Comparison of ENCODE assay signal across 1 cellular context in genomic region chr9:128881884-128882676, GRCh38.
A peak's percentile ranks its signal among the peaks of the same experiment; 100 is the strongest.
TF ChIP-seq lines count a peak whose summit lies in the region.

KYAT1 (minus strand) TSS chr9:128881950; CDS start chr9:128845405, 36,545 bp downstream.
LRRC8A (plus strand) TSS chr9:128882133; CDS start chr9:128907165, 25,032 bp downstream.

TF ChIP-seq in HepG2, 621 proteins besides CTCF, POLR2A, EP300 and RAD21 (continued from another document and continues in another):
- TF ChIP-seq ETS1 (CRISPR knock-in tag; IDR thresholded peaks at IDR 0.05) (no peak), FOXM1 (CRISPR knock-in tag; IDR thresholded peaks at IDR 0.05) (no peak), HMGXB4 (CRISPR knock-in tag; IDR thresholded peaks at IDR 0.05; ENCODE audit: borderline replicate concordance in 1 of 2, low read depth in 1 of 2) (peak; percentile 29 to 35; a peak in 1 of 4 replicates), ZNF337 (CRISPR knock-in tag; IDR thresholded peaks at IDR 0.05; ENCODE audit: borderline replicate concordance, low read depth) (0 out of 2 replicates have a peak, but pooled peaks have one; percentile 18), ZNF142 (CRISPR knock-in tag; IDR thresholded peaks at IDR 0.05) (no peak), SMAD3 (CRISPR knock-in tag; IDR thresholded peaks at IDR 0.05) (peak; percentile 29; the same call in 1 of the 2 replicates), ZHX1 (CRISPR knock-in tag; IDR thresholded peaks at IDR 0.05; ENCODE audit: low read depth) (peak; percentile 73; the same call in 1 of the 2 replicates), CSRNP2 (CRISPR knock-in tag; conservative IDR thresholded peaks at IDR 0.05; ENCODE audit: low read depth) (no peak), TGIF2 (CRISPR knock-in tag; IDR thresholded peaks at IDR 0.05) (no peak), TFDP1 (CRISPR knock-in tag; IDR thresholded peaks at IDR 0.05; ENCODE audit: borderline replicate concordance) (peak; percentile 87), CENPBD1 (CRISPR knock-in tag; IDR thresholded peaks at IDR 0.05; ENCODE audit: borderline replicate concordance, low read depth) (0 out of 2 replicates have a peak, but pooled peaks have one; percentile 43), ZBTB7B (CRISPR knock-in tag; IDR thresholded peaks at IDR 0.05) (peak; percentile 35; the same call in 1 of the 2 replicates), MED13 (CRISPR knock-in tag; IDR thresholded peaks at IDR 0.05) (no peak), MAZ (IDR thresholded peaks at IDR 0.05; ENCODE audit: borderline replicate concordance, low read depth, low read length) (peak; percentile 19; the same call in 1 of the 2 replicates), MAZ (CRISPR knock-in tag; IDR thresholded peaks at IDR 0.05; ENCODE audit: low read depth) (peak; percentile 63; the same call in 1 of the 2 replicates), ARID2 (CRISPR knock-in tag; IDR thresholded peaks at IDR 0.05; ENCODE audit: borderline replicate concordance) (no peak), FOSL2 (CRISPR knock-in tag; IDR thresholded peaks at IDR 0.05) (peak; percentile 74), TFDP2 (CRISPR knock-in tag; IDR thresholded peaks at IDR 0.05) (peak; percentile 95), ZNF33B (CRISPR knock-in tag; IDR thresholded peaks at IDR 0.05) (0 out of 2 replicates have a peak, but pooled peaks have one; percentile 31), ZNF343 (CRISPR knock-in tag; IDR thresholded peaks at IDR 0.05) (no peak), NCOA2 (CRISPR knock-in tag; IDR thresholded peaks at IDR 0.05) (peak; percentile 12; the same call in 1 of the 2 replicates), XBP1 (CRISPR knock-in tag; IDR thresholded peaks at IDR 0.05) (no peak), ZNF563 (CRISPR knock-in tag; IDR thresholded peaks at IDR 0.05) (peak; percentile 34; the same call in 1 of the 2 replicates), ELF1 (CRISPR knock-in tag; IDR thresholded peaks at IDR 0.05) (peak; percentile 98), IRF2 (CRISPR knock-in tag; IDR thresholded peaks at IDR 0.05) (peak; percentile 34; the same call in 1 of the 2 replicates), ZNF609 (CRISPR knock-in tag; IDR thresholded peaks at IDR 0.05; ENCODE audit: borderline replicate concordance) (peak; percentile 52; the same call in 1 of the 2 replicates), MTA1 (CRISPR knock-in tag; IDR thresholded peaks at IDR 0.05; ENCODE audit: borderline replicate concordance) (0 out of 2 replicates have a peak, but pooled peaks have one; percentile 37), MXI1 (IDR thresholded peaks at IDR 0.05; ENCODE audit: borderline replicate concordance, low read depth, low read length) (peak; percentile 68; the same call in 1 of the 3 replicates), SP5 (CRISPR knock-in tag; IDR thresholded peaks at IDR 0.05; ENCODE audit: borderline replicate concordance, low read depth) (0 out of 2 replicates have a peak, but pooled peaks have one; percentile 43), HOXA9 (CRISPR knock-in tag; IDR thresholded peaks at IDR 0.05; ENCODE audit: borderline replicate concordance) (no peak), FOSL1 (CRISPR knock-in tag; IDR thresholded peaks at IDR 0.05; ENCODE audit: borderline replicate concordance) (no peak)
